Comparison of ENCODE assay signal across 20 cellular contexts in the genomic region with DNA sequence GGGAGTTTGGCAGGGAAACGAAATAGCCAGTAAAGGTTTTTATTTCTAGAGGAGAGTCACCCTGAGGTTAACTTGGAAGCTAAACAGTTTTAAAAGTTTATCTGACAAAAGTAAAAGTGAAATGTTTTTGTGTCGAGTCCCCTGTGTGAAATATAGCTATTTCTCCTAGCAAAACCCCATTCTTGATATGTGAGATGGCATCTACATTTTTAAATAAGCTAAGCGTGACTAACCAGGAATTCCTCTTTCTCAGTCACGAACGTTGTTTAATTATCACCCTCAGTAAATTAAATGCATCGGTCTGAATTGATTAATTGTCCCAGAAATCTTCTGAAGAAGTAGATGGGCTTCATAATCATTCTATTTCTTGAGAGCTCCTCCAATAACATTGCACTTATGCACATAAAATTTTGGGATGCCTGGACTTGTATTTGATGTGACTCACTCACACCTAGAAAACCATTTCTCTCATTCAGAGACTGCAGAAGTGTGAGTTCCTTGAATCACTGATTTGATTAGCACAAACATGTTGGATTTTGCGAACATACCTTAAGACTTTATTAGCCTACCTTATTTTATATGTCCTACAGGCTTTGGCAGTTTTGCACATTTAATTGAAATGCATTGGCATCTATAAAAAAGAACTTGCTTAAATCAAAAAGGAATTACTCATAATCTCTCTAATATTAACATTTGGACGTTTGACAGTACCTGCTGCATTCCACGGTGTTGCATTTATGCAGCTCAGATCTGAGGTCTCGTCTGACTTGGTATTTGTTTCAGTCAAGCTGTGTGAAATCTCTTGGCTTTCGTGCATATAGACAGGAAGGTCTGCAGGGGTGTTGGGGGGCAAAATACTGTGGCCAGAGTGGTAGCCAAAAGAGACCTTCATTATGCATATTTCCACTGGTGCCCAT.
A peak's percentile ranks its signal among the peaks of the same experiment; 100 is the strongest.
DNase-seq lines count a peak whose midpoint lies in the region; FAIRE-seq and TF ChIP-seq lines count a peak whose summit lies in the region.
"Had no signal": no experiment of that assay in that cellular context is flagged by ENCODE, and none has a peak within 500 bp of the region (broad histone marks: within the 10 kb centered on the region; RNA-seq: fewer than 3 reads in every experiment).

No MANE protein-coding gene starts in this region.

- no peak overlapping the region for H2AFZ ChIP-seq in keratinocyte (ENCODE audit: control insufficient read depth, low read length)

- H3K27me3 ChIP-seq in keratinocyte (ENCODE audit: control insufficient read depth, extremely low read depth, insufficient read depth, low read length): no peaks in the 10 kb centered on the region
- H3K27me3 ChIP-seq in HAP-1 (ENCODE audit: low read depth): peaks cover 5% of the 10 kb centered on the region
- H3K27me3 ChIP-seq: brain microvascular endothelial cell, heart right ventricle, sigmoid colon had no signal

- peak overlapping the region; percentile 37 for H3K4me2 ChIP-seq in keratinocyte (ENCODE audit: control insufficient read depth, extremely low read depth, insufficient read depth, low read depth, low read length)
- H3K4me2 ChIP-seq: KMS-11 had no signal

- H3K9me3 ChIP-seq in keratinocyte (ENCODE audit: control insufficient read depth, low read depth, low read length) (no peaks in the 10 kb centered on the region), HAP-1 (no peaks in the 10 kb centered on the region; the same call in 1 of the 2 replicates)
- H3K9me3 ChIP-seq: heart right ventricle, sigmoid colon had no signal

- peak; percentile 58 for DNase-seq in EH (ENCODE audit: low read depth)
- peak; percentile 13 for DNase-seq in LHCN-M2 (ENCODE audit: low read depth)
- peak; percentile 38 for DNase-seq in astrocyte of the spinal cord (ENCODE audit: low read depth, low spot score)
- DNase-seq in keratinocyte (ENCODE audit: low read depth, low spot score): peak; percentile 49
- no peak for DNase-seq in COLO829 (ENCODE audit: low spot score)
- no peak for DNase-seq in NCI-H1092 (lab: John Stamatoyannopoulos, UW)
- no peak for DNase-seq in stimulated activated CD4-positive, alpha-beta T cell treated with anti-CD3 and anti-CD28 coated beads, Interleukin-2, amount 100 ng/mL, for 48 hours
- DNase-seq in HAP-1 (ENCODE audit: low spot score in 2 of 2): no peak
- DNase-seq: activated CD4-positive, alpha-beta T cell treated with anti-CD3 and anti-CD28 coated beads, Interleukin-2, amount 10 ng/mL, durations not matched to agents 7 days and 5 days; activated naive CD8-positive, alpha-beta T cell treated with anti-CD3 and anti-CD28 coated beads for 36 hours; COR-L47; cortex of kidney; DND-41; heart right ventricle; NCI-H2029; NCI-H774; sigmoid colon had no signal

- H3K36me3 ChIP-seq in keratinocyte (ENCODE audit: control insufficient read depth in 2 of 2, extremely low read depth in 1 of 2, insufficient read depth in 2 of 2, low read length in 2 of 2): no peaks in the 10 kb centered on the region
- H3K36me3 ChIP-seq in HAP-1 (replicated peaks): no peaks in the 10 kb centered on the region
- H3K36me3 ChIP-seq: brain microvascular endothelial cell, heart right ventricle, sigmoid colon had no signal

- H3K4me1 ChIP-seq in keratinocyte (ENCODE audit: control insufficient read depth, extremely low read depth, insufficient read depth, low read length): peaks cover 22% of the 10 kb centered on the region
- no peaks in the 10 kb centered on the region for H3K4me1 ChIP-seq in HAP-1
- H3K4me1 ChIP-seq: sigmoid colon had no signal

- H3K9ac ChIP-seq in keratinocyte (ENCODE audit: control insufficient read depth, extremely low read depth, insufficient read depth, low read length): peak overlapping the region; percentile 9
- H3K9ac ChIP-seq: KMS-11 had no signal

- no peaks in the 10 kb centered on the region for H3K9me1 ChIP-seq in keratinocyte (ENCODE audit: control insufficient read depth, extremely low read depth, insufficient read depth, low read length)

- peak overlapping the region; percentile 67 for H3K27ac ChIP-seq in keratinocyte (ENCODE audit: control insufficient read depth, insufficient read depth, low read length)
- H3K27ac ChIP-seq: brain microvascular endothelial cell, heart right ventricle, KMS-11, sigmoid colon had no signal

- no peak overlapping the region for H3K4me3 ChIP-seq in astrocyte of the spinal cord (ENCODE audit: low read depth, low read length)
- peak overlapping the region in 2 of 3 experiments; percentile 9 to 36 for H3K4me3 ChIP-seq in keratinocyte (ENCODE audit: control insufficient read depth in 2 of 3, extremely low read depth in 1 of 3, insufficient read depth in 2 of 3, low read depth in 1 of 3, low read length in 3 of 3)
- no peak overlapping the region for H3K4me3 ChIP-seq in HAP-1
- H3K4me3 ChIP-seq: heart right ventricle, sigmoid colon had no signal

- no peaks in the 10 kb centered on the region for H4K20me1 ChIP-seq in keratinocyte (ENCODE audit: control insufficient read depth, extremely low read depth, insufficient read depth, low read length)

- H3K79me2 ChIP-seq in keratinocyte (ENCODE audit: control insufficient read depth, insufficient read depth, low read length): no peaks in the 10 kb centered on the region

- no peak for FAIRE-seq in keratinocyte (lab: Jason Lieb, UNC)
- FAIRE-seq: H1 had no signal

- dilution Hi-C loops in keratinocyte (cut with MboI; ENCODE audit: extremely low pct_ligation_motif_present, low sequenced_read_pairs): no loop called here

- TF ChIP-seq CTCF in astrocyte of the spinal cord (IDR thresholded peaks at IDR 0.05; ENCODE audit: low read depth, low read length): no peak
- TF ChIP-seq CTCF in keratinocyte (optimal IDR thresholded peaks at IDR 0.05 in 1 of 3, IDR thresholded peaks at IDR 0.05 in 1 of 3, conservative IDR thresholded peaks at IDR 0.05 in 1 of 3; ENCODE audit: extremely low read depth in 1 of 3, insufficient read depth in 2 of 3, low read length in 3 of 3): no peak

- in situ Hi-C loops in astrocyte of the spinal cord (cut with HindIII; ENCODE audit: low sequenced_read_pairs) (no loop called here), HAP-1 (cut with MboI; ENCODE audit: low sequenced_read_pairs) (no loop called here)

Comparison
In these comparisons a context has a peak if more than half of its experiments do, and no peak if none do; other contexts are left out.
1. DNase-seq: peak in EH (single experiment), LHCN-M2 (single experiment), astrocyte of the spinal cord (single experiment) and keratinocyte (single experiment); none in COLO829 (single experiment), NCI-H1092 (single experiment), stimulated activated CD4-positive, alpha-beta T cell treated with anti-CD3 and anti-CD28 coated beads, Interleukin-2, amount 100 ng/mL, for 48 hours (0 of 2) and HAP-1 (0 of 2).
2. H3K4me3 ChIP-seq: peak in keratinocyte (2 of 3); none in astrocyte of the spinal cord (single experiment) and HAP-1 (single experiment).